Comparison of ENCODE assay signal across 9 cellular contexts in genomic region chr14:51396222-51396815, GRCh38.
DNase-seq lines count a peak whose midpoint lies in the region; ATAC-seq and TF ChIP-seq lines count a peak whose summit lies in the region.
"Had no signal": no experiment of that assay in that cellular context is flagged by ENCODE, and none has a peak within 500 bp of the region (broad histone marks: within the 10 kb centered on the region; RNA-seq: fewer than 3 reads in every experiment).

No MANE protein-coding gene starts in this region.

- H3K27me3 ChIP-seq in gastroesophageal sphincter (no peaks in the 10 kb centered on the region), sigmoid colon (no peaks in the 10 kb centered on the region), dorsolateral prefrontal cortex (no peaks in the 10 kb centered on the region)

- 14 to 25% methylated on average over 8 to 10 of the region's 11 CpGs for WGBS in gastroesophageal sphincter (ENCODE audit: low coverage in 1 of 2), 2 donors
- 63 to 67% methylated on average over 11 of the region's 11 CpGs for WGBS in sigmoid colon, 2 donors

- ATAC-seq in gastroesophageal sphincter = peak; percentile 76
- ATAC-seq in HG03039 (IDR thresholded peaks at IDR 0.05; ENCODE audit: unreplicated experiment) = no peak
- ATAC-seq in GM18870 (IDR thresholded peaks at IDR 0.05; ENCODE audit: unreplicated experiment) = no peak
- ATAC-seq: effector memory CD8-positive, alpha-beta T cell had no signal

- H3K27ac ChIP-seq in gastroesophageal sphincter (peak overlapping the region; percentile 77 to 81 (median 80)), sigmoid colon (peak overlapping the region; percentile 71 to 83 (median 80)), dorsolateral prefrontal cortex (peak overlapping the region in 27 of 59 donors; percentile 1 to 63 (median 35))

- TF ChIP-seq EP300 in gastroesophageal sphincter (IDR thresholded peaks at IDR 0.05) (no peak), sigmoid colon (IDR thresholded peaks at IDR 0.05) (peak in 1 of 4 donors; percentile 42)

- intact Hi-C loops in sigmoid colon (cut with DNase I) = loop anchor here (5.0 to 10.0 kb wide), 2 partner anchors 59 to 958 kb away; no protein-coding TSS in a partner anchor
- intact Hi-C loops in dorsolateral prefrontal cortex (cut with DNase I) = no loop called here

- H3K36me3 ChIP-seq in gastroesophageal sphincter = no peaks in the 10 kb centered on the region
- H3K36me3 ChIP-seq in sigmoid colon = no peaks in the 10 kb centered on the region

- H3K9me3 ChIP-seq in gastroesophageal sphincter (no peaks in the 10 kb centered on the region), sigmoid colon (no peaks in the 10 kb centered on the region)

- H3K4me3 ChIP-seq in gastroesophageal sphincter (no peak overlapping the region), sigmoid colon (no peak overlapping the region), dorsolateral prefrontal cortex (no peak overlapping the region)

- TF ChIP-seq POLR2A in gastroesophageal sphincter (IDR thresholded peaks at IDR 0.05) (no peak), sigmoid colon (IDR thresholded peaks at IDR 0.05) (no peak)

- peaks cover 27 to 70% (median 30%) of the 10 kb centered on the region in 3 donors for H3K4me1 ChIP-seq in gastroesophageal sphincter
- peaks cover 0 to 56% (median 50%) of the 10 kb centered on the region in 4 donors for H3K4me1 ChIP-seq in sigmoid colon

- TF ChIP-seq CTCF in gastroesophageal sphincter (IDR thresholded peaks at IDR 0.05) (peak in 1 of 4 experiments; percentile 3), sigmoid colon (IDR thresholded peaks at IDR 0.05) (no peak), dorsolateral prefrontal cortex (IDR thresholded peaks at IDR 0.05 in 54 of 56, conservative IDR thresholded peaks at IDR 0.05 in 2 of 56; ENCODE audit: low read depth in 1 of 56, partially characterized antibody in 56 of 56) (no peak)

- peak; percentile 30 for DNase-seq in DMS53 treated with DMSO at 0.1 percent for 48 hours (lab: John Stamatoyannopoulos, UW; ENCODE audit: unreplicated experiment)
- peak; percentile 73 to 90 for DNase-seq in SW 1271 (lab: John Stamatoyannopoulos, UW)
- DNase-seq in sigmoid colon = peak; percentile 78
- no peak for DNase-seq in dorsolateral prefrontal cortex
- DNase-seq in SIG-M5 (lab: John Stamatoyannopoulos, UW) = no peak
- DNase-seq: effector memory CD8-positive, alpha-beta T cell had no signal

Comparison
In these comparisons a context has a peak if more than half of its experiments do, and no peak if none do; other contexts are left out.
1. DNase-seq: peak in DMS53 treated with DMSO at 0.1 percent for 48 hours (single experiment), SW 1271 (2 of 2) and sigmoid colon (single experiment); none in dorsolateral prefrontal cortex (0 of 10) and SIG-M5 (single experiment).